In genomic region chr7:87300756-87301155, GRCh38 we compare ENCODE assay signal across 36 cellular contexts.
"Had no signal": no experiment of that assay in that cellular context is flagged by ENCODE, and none has a peak within 500 bp of the region (broad histone marks: within the 10 kb centered on the region; RNA-seq: fewer than 3 reads in every experiment).

No MANE protein-coding gene starts in this region.

- H3K9me3 ChIP-seq: MG63 had no signal

- H3K4me3 ChIP-seq: MG63 had no signal

- H3K36me3 ChIP-seq: MG63 had no signal

- DNase-seq: Karpas-422, Kasumi-1, MG63, MM.1S, MV-4-11, NCI-H1048, NCI-H1092, NCI-H1092 treated with DMSO at 0.1 percent for 48 hours, NCI-H1105 treated with DMSO at 0.1 percent for 48 hours, NCI-H1417, NCI-H1417 treated with DMSO at 0.1 percent for 48 hours, NCI-H1436, NCI-H1436 treated with DMSO at 0.1 percent for 48 hours, NCI-H146, NCI-H1694, NCI-H1694 treated with DMSO at 0.1 percent for 48 hours, NCI-H187, NCI-H187 treated with DMSO at 0.1 percent for 48 hours, NCI-H1930, NCI-H2029, NCI-H2029 treated with DMSO at 0.1 percent for 48 hours, NCI-H2081, NCI-H2081 treated with DMSO at 0.1 percent for 48 hours, NCI-H2107, NCI-H2171, NCI-H2171 treated with DMSO at 0.1 percent for 48 hours, NCI-H2227 treated with DMSO at 0.1 percent for 48 hours, NCI-H226, NCI-H345, NCI-H446, NCI-H446 treated with DMSO at 0.1 percent for 48 hours, NCI-H510A, NCI-H510A treated with DMSO at 0.1 percent for 48 hours, NCI-H524, NCI-H524 treated with DMSO at 0.1 percent for 48 hours, NCI-H526 had no signal

- H3K27me3 ChIP-seq: MG63 had no signal
